8 cellular contexts compared by ENCODE assay signal in genomic region chr6:84967389-84967788, GRCh38.
DNase-seq lines count a peak whose midpoint lies in the region; ATAC-seq and TF ChIP-seq lines count a peak whose summit lies in the region.

No MANE protein-coding gene starts in this region.

- H3K4me3 ChIP-seq in LNCaP clone FGC (ENCODE audit: low read depth, low read length): no peak overlapping the region
- no peak overlapping the region for H3K4me3 ChIP-seq in WERI-Rb-1 (ENCODE audit: low read depth, low read length)

- peak; percentile 75 for TF ChIP-seq CTCF in LNCaP clone FGC (IDR thresholded peaks at IDR 0.05; ENCODE audit: control insufficient read depth, extremely low read depth, insufficient read depth)
- peak; percentile 78 for TF ChIP-seq CTCF in WERI-Rb-1 (IDR thresholded peaks at IDR 0.05; ENCODE audit: low read depth, low read length)

- H3K27me3 ChIP-seq in WERI-Rb-1 (ENCODE audit: insufficient read depth, low read depth, severe bottlenecking): no peaks in the 10 kb centered on the region

- DNase-seq in EL (peak; percentile 54), LNCaP clone FGC (ENCODE audit: low read depth) (peak; percentile 3), WERI-Rb-1 (peak; percentile 47), lung microvascular endothelial cell (ENCODE audit: low read depth in 2 of 2) (peak; percentile 62 to 77), putamen (ENCODE audit: low spot score) (no peak), MV-4-11 (lab: John Stamatoyannopoulos, UW) (no peak)
- DNase-seq in stimulated activated CD4-positive, alpha-beta T cell treated with anti-CD3 and anti-CD28 coated beads, Interleukin-15, amount 100 ng/mL, for 24 hours: no peak

- H3K27ac ChIP-seq in WERI-Rb-1: no peak overlapping the region

- H3K9me3 ChIP-seq in WERI-Rb-1 (ENCODE audit: severe bottlenecking): peaks cover 10% of the 10 kb centered on the region

- ATAC-seq in GM19324 (IDR thresholded peaks at IDR 0.05; ENCODE audit: low FRiP score, unreplicated experiment): no peak

- H3K36me3 ChIP-seq in WERI-Rb-1: no peaks in the 10 kb centered on the region

Comparison
In these comparisons a context has a peak if more than half of its experiments do, and no peak if none do; other contexts are left out.
1. DNase-seq: peak in EL (single experiment), LNCaP clone FGC (single experiment), WERI-Rb-1 (single experiment) and lung microvascular endothelial cell (2 of 2); none in putamen (single experiment), stimulated activated CD4-positive, alpha-beta T cell treated with anti-CD3 and anti-CD28 coated beads, Interleukin-15, amount 100 ng/mL, for 24 hours (single experiment) and MV-4-11 (single experiment).